In genomic region chr22:29883831-29884139, GRCh38 we compare ENCODE assay signal across 8 cellular contexts. TPM values are rescaled to one million over a fixed set of nuclear protein-coding genes. Genes with fewer than 3 reads are reported as not detected.
DNase-seq lines count a peak whose midpoint lies in the region; TF ChIP-seq lines count a peak whose summit lies in the region.

No MANE protein-coding gene starts in this region.

- no peaks in the 10 kb centered on the region for H3K9me2 ChIP-seq in neural cell (ENCODE audit: insufficient read depth, low read length)

- peaks cover 0 to 3% (median 2%) of the 10 kb centered on the region in 3 donors for H3K27me3 Mint-ChIP-seq in CD14-positive monocyte (ENCODE audit: low read depth in 3 of 3)
- no peaks in the 10 kb centered on the region for H3K27me3 Mint-ChIP-seq in dendritic cell treated with granulocyte-macrophage colony-stimulating factor and Interleukin-4, amounts not matched to agents 40 ng/mL and 50 ng/mL, for 4 days

- H3K79me2 ChIP-seq in neural cell (replicated peaks; ENCODE audit: insufficient read depth, low read length), result peaks cover 57% of the 10 kb centered on the region

- no peaks in the 10 kb centered on the region for H3K27me3 ChIP-seq in neural cell (ENCODE audit: insufficient read depth, low read depth, low read length)

- TF ChIP-seq EP300 in neural cell (conservative IDR thresholded peaks at IDR 0.05; ENCODE audit: poor library complexity, severe bottlenecking), result no peak

- TF ChIP-seq RAD21 in neural cell (conservative IDR thresholded peaks at IDR 0.05), result no peak

- H3K4me1 Mint-ChIP-seq in CD14-positive monocyte, result peaks cover 10% of the 10 kb centered on the region
- H3K4me1 Mint-ChIP-seq in dendritic cell treated with granulocyte-macrophage colony-stimulating factor and Interleukin-4, amounts not matched to agents 40 ng/mL and 50 ng/mL, for 4 days (ENCODE audit: low read depth), result peaks cover 10% of the 10 kb centered on the region

- peak overlapping the region; percentile 83 for H3K4me2 ChIP-seq in neural cell (ENCODE audit: low read length)

- H3K9ac ChIP-seq in neural cell (ENCODE audit: low read length), result peak overlapping the region; percentile 98

- H3K27ac ChIP-seq in neural cell (ENCODE audit: low read length), result peak overlapping the region; percentile 94

- H3K36me3 ChIP-seq in neural cell (ENCODE audit: insufficient read depth, low read length), result no peaks in the 10 kb centered on the region

- peaks cover 6% of the 10 kb centered on the region for H4K20me1 ChIP-seq in neural cell (ENCODE audit: insufficient read depth)

- peaks cover 0 to 2% (median 0%) of the 10 kb centered on the region in 7 donors for H3K9me3 Mint-ChIP-seq in CD14-positive monocyte
- no peaks in the 10 kb centered on the region for H3K9me3 Mint-ChIP-seq in dendritic cell treated with granulocyte-macrophage colony-stimulating factor and Interleukin-4, amounts not matched to agents 40 ng/mL and 50 ng/mL, for 4 days

- H3K4me3 Mint-ChIP-seq in CD14-positive monocyte, result no peak overlapping the region
- H3K4me3 Mint-ChIP-seq in dendritic cell treated with granulocyte-macrophage colony-stimulating factor and Interleukin-4, amounts not matched to agents 40 ng/mL and 50 ng/mL, for 4 days, result peak overlapping the region; percentile 88

- intact Hi-C loops in CD14-positive monocyte (cut with micrococcal nuclease), result loop anchor here (1.0 to 10.0 kb wide), 5 partner anchors 17 to 541 kb away; partner anchors contain the start of genes ASCC2 (in 2 of the 2), MTFP1 (in 1 of the 2), UQCR10 (in 1 of the 2) and ZMAT5 (in 1 of the 2)
- intact Hi-C loops in dendritic cell treated with granulocyte-macrophage colony-stimulating factor and Interleukin-4, amounts not matched to agents 40 ng/mL and 50 ng/mL, for 4 days (cut with micrococcal nuclease), result loop anchor here (2.0 kb wide), 1 partner anchor 23 kb away; no protein-coding TSS in a partner anchor

- H3K4me3 ChIP-seq in Jurkat, Clone E6-1 (ENCODE audit: low read length), result peak overlapping the region; percentile 84
- H3K4me3 ChIP-seq in neural cell (ENCODE audit: low read length), result peak overlapping the region; percentile 99

- TF ChIP-seq CTCF in CD14-positive monocyte (IDR thresholded peaks at IDR 0.05) (no peak), neural cell (IDR thresholded peaks at IDR 0.05; ENCODE audit: poor library complexity, severe bottlenecking) (no peak)

- H3K36me3 Mint-ChIP-seq in CD14-positive monocyte, result peaks cover 1 to 3% of the 10 kb centered on the region in 2 donors
- peaks cover 11% of the 10 kb centered on the region for H3K36me3 Mint-ChIP-seq in dendritic cell treated with granulocyte-macrophage colony-stimulating factor and Interleukin-4, amounts not matched to agents 40 ng/mL and 50 ng/mL, for 4 days (ENCODE audit: low read depth)

- H2AFZ ChIP-seq in neural cell (ENCODE audit: low read depth, low read length), result peak overlapping the region; percentile 69

- no peaks in the 10 kb centered on the region for H3F3A ChIP-seq in neural cell (ENCODE audit: insufficient read depth, low read length, poor library complexity, severe bottlenecking)

- no peaks in the 10 kb centered on the region for H3K9me3 ChIP-seq in neural cell (ENCODE audit: low read length)

- H3K27ac Mint-ChIP-seq in CD14-positive monocyte, result peak overlapping the region in 5 of 7 donors; percentile 87 to 95 (median 93)
- peak overlapping the region; percentile 87 for H3K27ac Mint-ChIP-seq in dendritic cell treated with granulocyte-macrophage colony-stimulating factor and Interleukin-4, amounts not matched to agents 40 ng/mL and 50 ng/mL, for 4 days

- DNase-seq in CD14-positive monocyte (ENCODE audit: low spot score) (no peak), NCI-H510A treated with DMSO at 0.1 percent for 48 hours (lab: John Stamatoyannopoulos, UW) (no peak), iPS-NIHi7 (ENCODE audit: extremely low spot score) (no peak), glomerular visceral epithelial cell (ENCODE audit: extremely low spot score) (no peak), NOMO-1 treated with dmso at 0.1 percent for 144 hours (lab: John Stamatoyannopoulos, UW; ENCODE audit: unreplicated experiment) (no peak)
- DNase-seq in Jurkat, Clone E6-1 (ENCODE audit: low read depth, low spot score), result no peak

TF ChIP-seq in neural cell, 6 proteins besides CTCF, POLR2A, EP300 and RAD21:
- TF ChIP-seq POLR2AphosphoS5 (IDR thresholded peaks at IDR 0.05) (no peak), SMC3 (conservative IDR thresholded peaks at IDR 0.05; ENCODE audit: poor library complexity) (no peak), EZH2 (IDR thresholded peaks at IDR 0.05; ENCODE audit: borderline replicate concordance, insufficient read depth, low read length, poor library complexity, severe bottlenecking) (no peak), REST (IDR thresholded peaks at IDR 0.05; ENCODE audit: borderline replicate concordance) (no peak), TAF1 (IDR thresholded peaks at IDR 0.05; ENCODE audit: low read depth) (no peak)

RNA-seq across cellular contexts. Expression of gene MTMR3, which starts 0.8 kb away (rescaled TPM):
- polyA plus RNA-seq in CD14-positive monocyte (10 to 100 TPM; 23.4 to 30.2 TPM), neural cell (46.7 and 59.6 TPM in 2 replicates)
- polyA plus RNA-seq in Jurkat, Clone E6-1 (2012; ENCODE audit: insufficient read depth, insufficient read length), result 8.7 TPM
- 126 and 128 TPM in 2 replicates for polyA minus RNA-seq in neural cell

RNA-seq across cellular contexts. Expression of gene ASCC2, which starts 45.7 kb away (rescaled TPM):
- polyA plus RNA-seq in CD14-positive monocyte, result 10 to 100 TPM; 23.8 to 39.6 TPM
- polyA plus RNA-seq in Jurkat, Clone E6-1 (2012; ENCODE audit: insufficient read depth, insufficient read length), result 70.3 TPM
- 25.3 and 26.2 TPM in 2 replicates for polyA plus RNA-seq in neural cell
- 35.3 and 36.3 TPM in 2 replicates for polyA minus RNA-seq in neural cell
